Comparison of ENCODE assay signal across 8 cellular contexts in genomic region chr11:66958232-66958955, GRCh38. TPM values are rescaled to one million over a fixed set of nuclear protein-coding genes. Genes with fewer than 3 reads are reported as not detected.
DNase-seq lines count a peak whose midpoint lies in the region; ATAC-seq, FAIRE-seq and TF ChIP-seq lines count a peak whose summit lies in the region.

PC (minus strand) TSS chr11:66958383; CDS start chr11:66872159, 86,224 bp downstream.

- H3K9ac ChIP-seq in K562 (ENCODE audit: insufficient read depth in 1 of 2, low read depth in 2 of 2, low read length in 2 of 2): peak within 1 kb of the TSS; percentile 62 to 93

- H3K79me2 ChIP-seq in K562 (ENCODE audit: control insufficient read depth, insufficient read depth, low read length): peaks cover 3% of the 10 kb centered on the region; the same call in 1 of the 3 replicates

- peak within 1 kb of the TSS; percentile 98 for H2AFZ ChIP-seq in K562 (ENCODE audit: low read depth, low read length)

- peaks cover 9 to 19% of the 10 kb centered on the region in 2 experiments for H3K4me1 ChIP-seq in K562 (replicated peaks in 1 of 2; ENCODE audit: control insufficient read depth in 2 of 2, insufficient read depth in 2 of 2, low read length in 2 of 2)

- no peaks in the 10 kb centered on the region for H3K9me3 ChIP-seq in K562 (replicated peaks; ENCODE audit: control insufficient read depth, insufficient read depth, low read depth, low read length)

- in situ Hi-C loops in K562 (cut with MboI): no loop called here

- peak within 1 kb of the TSS; percentile 81 for H3K4me3 ChIP-seq in K562

- peak; percentile 38 for TF ChIP-seq POLR2A in GM15510 (IDR thresholded peaks at IDR 0.05; ENCODE audit: borderline replicate concordance, extremely low read depth, insufficient read length)
- peak; percentile 78 for TF ChIP-seq POLR2A in K562 (conservative IDR thresholded peaks at IDR 0.05)

- 0 out of 4 replicates have a peak, but pooled peaks of 1 of the 2 experiments have one; percentile 4 for TF ChIP-seq RAD21 in K562 (CRISPR knock-in tag; conservative IDR thresholded peaks at IDR 0.05 in 1 of 2, IDR thresholded peaks at IDR 0.05 in 1 of 2)

- H3K9me1 ChIP-seq in K562 (ENCODE audit: control insufficient read depth, insufficient read depth, low read length): no peaks in the 10 kb centered on the region

- H4K20me1 ChIP-seq in K562 (replicated peaks; ENCODE audit: control insufficient read depth, insufficient read depth, low read length): no peaks in the 10 kb centered on the region; the same call in 1 of the 2 replicates

- POLR2A ChIA-PET in K562 (lab: Yijun Ruan, JAX): interaction anchor here (0.5 to 1.8 kb wide), 9 partner anchors 8 to 627 kb away, joined by 3 to 9 read pairs (median 3); no protein-coding TSS in a partner anchor

- no peak for TF ChIP-seq CTCF in K562 (IDR thresholded peaks at IDR 0.05 in 2 of 3, conservative IDR thresholded peaks at IDR 0.05 in 1 of 3; ENCODE audit: insufficient read depth in 2 of 3, low read depth in 1 of 3, low read length in 3 of 3)

- no peaks in the 10 kb centered on the region for H3K27me3 ChIP-seq in K562 (ENCODE audit: control insufficient read depth in 2 of 2, insufficient read depth in 2 of 2, low read length in 2 of 2)

- no TSS peak for BruUV-seq in K562 (replicated peaks; lab: Mats Ljungman, UMichigan)

- peak; percentile 94 for ATAC-seq in HG02943 (IDR thresholded peaks at IDR 0.05; ENCODE audit: low read depth, unreplicated experiment)
- ATAC-seq in K562: peak; percentile 98

- peaks cover 8% of the 10 kb centered on the region; the same call in 2 of the 3 replicates for H3K36me3 ChIP-seq in K562 (ENCODE audit: control insufficient read depth, insufficient read depth, low read length)

- H3K4me2 ChIP-seq in K562 (ENCODE audit: insufficient read depth, low read length): peak within 1 kb of the TSS; percentile 91

- CTCF ChIA-PET in K562 (lab: Yijun Ruan, JAX; ENCODE audit: low intra/inter-chr PET ratio): no interaction called here

- 0 out of 2 replicates have a peak, but pooled peaks have one; percentile 27 for TF ChIP-seq EP300 in K562 (IDR thresholded peaks at IDR 0.05; ENCODE audit: low read length)

- H3K27ac ChIP-seq in K562 (ENCODE audit: extremely low read depth, low read depth, low read length): peak within 1 kb of the TSS; percentile 71

- under 1% methylated on average over 62 of the region's 74 CpGs for WGBS in K562 (ENCODE audit: insufficient coverage, low coverage, missing lambda C conversion rate)

- intact Hi-C loops in K562 (cut with micrococcal nuclease): loop anchor here (5.0 kb wide), 1 partner anchor 66 kb away; no protein-coding TSS in a partner anchor

- DNase-seq in NCI-H1930 (lab: John Stamatoyannopoulos, UW) (peak; percentile 98), K562 (ENCODE audit: extremely low read depth in 1 of 4, low spot score in 3 of 4) (peak; percentile 98 to 100 (median 98)), hippocampal formation (lab: John Stamatoyannopoulos, UW) (peak; percentile 100), retina (peak; percentile 99), RPMI8226 (no peak)

- peak; percentile 91 for FAIRE-seq in TTC549 (lab: Jason Lieb, UNC)
- FAIRE-seq in K562 (lab: Jason Lieb, UNC): peak; percentile 97

TF ChIP-seq in K562, 482 proteins besides CTCF, POLR2A, EP300 and RAD21 (continues in another document):
- TF ChIP-seq ETV6 (IDR thresholded peaks at IDR 0.05; ENCODE audit: borderline replicate concordance in 1 of 2, low read depth in 2 of 2, low read length in 1 of 2): no peak
- TF ChIP-seq ETV6 (CRISPR knock-in tag; IDR thresholded peaks at IDR 0.05; ENCODE audit: borderline replicate concordance): no peak
- TF ChIP-seq TBP (optimal IDR thresholded peaks at IDR 0.05; ENCODE audit: low read depth, low read length): peak; percentile 69
- TF ChIP-seq ZNF277 (CRISPR knock-in tag; IDR thresholded peaks at IDR 0.05; ENCODE audit: borderline replicate concordance): no peak
- peak; percentile 86 for TF ChIP-seq RBFOX2 (IDR thresholded peaks at IDR 0.05; ENCODE audit: low read depth, low read length)
- peak; percentile 13; the same call in 1 of the 2 replicates for TF ChIP-seq NCOA1 (IDR thresholded peaks at IDR 0.05; ENCODE audit: low read depth)
- 0 out of 2 replicates have a peak, but pooled peaks have one; percentile 29 for TF ChIP-seq HES1 (IDR thresholded peaks at IDR 0.05; ENCODE audit: low read depth)
- TF ChIP-seq ETV5 (CRISPR knock-in tag; IDR thresholded peaks at IDR 0.05; ENCODE audit: low read depth): peak; percentile 67; the same call in 1 of the 2 replicates
- no peak for TF ChIP-seq GABPB2 (CRISPR knock-in tag; conservative IDR thresholded peaks at IDR 0.05)
- TF ChIP-seq HDAC8 (tag; IDR thresholded peaks at IDR 0.05): 0 out of 2 replicates have a peak, but pooled peaks have one; percentile 31
- TF ChIP-seq ID3 (CRISPR knock-in tag; IDR thresholded peaks at IDR 0.05): no peak
- TF ChIP-seq ID3 (tag; IDR thresholded peaks at IDR 0.05): peak; percentile 65
- TF ChIP-seq HDAC3 (IDR thresholded peaks at IDR 0.05; ENCODE audit: borderline replicate concordance, partially characterized antibody): no peak
- no peak for TF ChIP-seq TRIM28 (IDR thresholded peaks at IDR 0.05)
- no peak for TF ChIP-seq ZBTB5 (IDR thresholded peaks at IDR 0.05)
- no peak for TF ChIP-seq PURB (CRISPR knock-in tag; IDR thresholded peaks at IDR 0.05; ENCODE audit: low read depth)
- no peak for TF ChIP-seq CEBPG (CRISPR knock-in tag; IDR thresholded peaks at IDR 0.05)
- TF ChIP-seq CEBPG (tag; conservative IDR thresholded peaks at IDR 0.05 in 1 of 2, IDR thresholded peaks at IDR 0.05 in 1 of 2): no peak
- 0 out of 2 replicates have a peak, but pooled peaks have one; percentile 15 for TF ChIP-seq TCF7 (IDR thresholded peaks at IDR 0.05; ENCODE audit: borderline replicate concordance)
- peak; percentile 87 for TF ChIP-seq RBBP5 (IDR thresholded peaks at IDR 0.05; ENCODE audit: borderline replicate concordance, insufficient read depth, low read length, poor library complexity, severe bottlenecking)
- TF ChIP-seq BACH1 (tag; IDR thresholded peaks at IDR 0.05): no peak
- peak in 1 of 2 experiments; percentile 96; a peak in 2 of 4 replicates for TF ChIP-seq HDAC1 (IDR thresholded peaks at IDR 0.05)
- TF ChIP-seq PPARD (CRISPR knock-in tag; IDR thresholded peaks at IDR 0.05): no peak
- no peak for TF ChIP-seq HMG20A (CRISPR knock-in tag; conservative IDR thresholded peaks at IDR 0.05)

RNA-seq across cellular contexts. Expression of gene PC, which starts in this region (rescaled TPM):
- 53.4 and 88.6 TPM in 2 replicates for total RNA-seq in K562 (2011; cell fraction: chromatin; rRNA removed; ENCODE audit: low replicate concordance)
- total RNA-seq in K562 (2011; cell fraction: nucleolus; rRNA removed): 47.2 and 61.2 TPM in 2 replicates
- total RNA-seq in K562 (2011; cell fraction: nucleoplasm; rRNA removed): 25.8 and 29.3 TPM in 2 replicates
- 11.1 and 22.7 TPM in 2 replicates for total RNA-seq in K562 (2014; rRNA removed)
- total RNA-seq in K562 (2014; rRNA removed; fragmentation: Illumina TruSeq; extraction: Trizol): 4.4 and 8.4 TPM in 2 replicates
- total RNA-seq in K562 (2015; rRNA removed; fragmentation: Illumina TruSeq; extraction: Trizol): 8.7 and 9.9 TPM in 2 replicates
- 38.0 and 38.4 TPM in 2 replicates for total RNA-seq in K562 (2021)
- polyA plus RNA-seq in K562 (2011; rRNA removed): 6.1 and 11.2 TPM in 2 replicates
- 5.8 and 9.3 TPM in 2 replicates for polyA plus RNA-seq in K562 (2011; cell fraction: cytosol; rRNA removed)
- 43.6 and 55.7 TPM in 2 replicates for polyA plus RNA-seq in K562 (2011; cell fraction: nucleus; rRNA removed)
- 21.3 and 21.6 TPM in 2 replicates for polyA plus RNA-seq in K562 (2012)
- 13.7 and 20.7 TPM in 2 replicates for polyA plus RNA-seq in K562 (2014; fragmentation: Illumina TruSeq; extraction: Trizol)
- polyA plus RNA-seq in K562 (2014; fragmentation: Nextera tagmentation; extraction: Ambion mirVana): under 1 TPM; 0.94 to 0.97 TPM
- 10.4 and 26.1 TPM in 2 replicates for polyA plus RNA-seq in K562 (2014; rRNA removed)
- polyA minus RNA-seq in K562 (2011; rRNA and poly(A)+ RNA removed): 6.5 and 7.7 TPM in 2 replicates
- 10.8 and 16.8 TPM in 2 replicates for polyA minus RNA-seq in K562 (2011; cell fraction: cytosol; rRNA and poly(A)+ RNA removed)
- polyA minus RNA-seq in K562 (2011; cell fraction: nucleus; rRNA and poly(A)+ RNA removed): 13.3 and 13.7 TPM in 2 replicates
